In genomic region chr1:218546314-218546713, GRCh38 we compare ENCODE assay signal across 18 cellular contexts.
A peak's percentile ranks its signal among the peaks of the same experiment; 100 is the strongest.
DNase-seq lines count a peak whose midpoint lies in the region; ATAC-seq, FAIRE-seq and TF ChIP-seq lines count a peak whose summit lies in the region.
"Had no signal": no experiment of that assay in that cellular context is flagged by ENCODE, and none has a peak within 500 bp of the region (broad histone marks: within the 10 kb centered on the region; RNA-seq: fewer than 3 reads in every experiment).

No MANE protein-coding gene starts in this region.

- ATAC-seq in SK-N-SH treated with all-trans-retinoic acid at 6 μM for 48 hours (0 out of 3 replicates have a peak, but pooled peaks have one; percentile 47), foreskin keratinocyte (no peak)
- ATAC-seq: left lung had no signal

- peaks cover 7% of the 10 kb centered on the region for H3K9me3 Mint-ChIP-seq in mesothelial cell of epicardium

- H3K27ac ChIP-seq in foreskin keratinocyte: no peak overlapping the region
- H3K27ac ChIP-seq: left lung, parathyroid adenoma, thyroid gland had no signal

- H3K27me3 Mint-ChIP-seq in mesothelial cell of epicardium (ENCODE audit: low read depth): no peaks in the 10 kb centered on the region

- H3K27ac Mint-ChIP-seq in mesothelial cell of epicardium: no peak overlapping the region

- no peak overlapping the region for H3K4me3 Mint-ChIP-seq in mesothelial cell of epicardium

- no peaks in the 10 kb centered on the region for H3K4me1 Mint-ChIP-seq in mesothelial cell of epicardium

- no peak for TF ChIP-seq POLR2A in GM12891 (IDR thresholded peaks at IDR 0.05; ENCODE audit: low read depth, low read length)

- FAIRE-seq in GM12891 (lab: Jason Lieb, UNC): no peak

- TF ChIP-seq CTCF in foreskin keratinocyte (conservative IDR thresholded peaks at IDR 0.05) (peak; percentile 43), mesothelial cell of epicardium (IDR thresholded peaks at IDR 0.05; ENCODE audit: unreplicated experiment) (no peak)

- H3K4me1 ChIP-seq in foreskin keratinocyte: no peaks in the 10 kb centered on the region
- H3K4me1 ChIP-seq: left lung, parathyroid adenoma, thyroid gland had no signal

- DNase-seq in AG20443 (ENCODE audit: low spot score) (peak; percentile 22), HCEC 1CT (peak; percentile 24), foreskin keratinocyte (no peak), OCI-M2 (lab: John Stamatoyannopoulos, UW; ENCODE audit: unreplicated experiment) (no peak), mesothelial cell of epicardium (ENCODE audit: low spot score in 2 of 2, unreplicated experiment in 2 of 2) (no peak), UCSD-AML1 (lab: John Stamatoyannopoulos, UW; ENCODE audit: unreplicated experiment) (no peak), GM12891 (ENCODE audit: insufficient read length, low spot score) (no peak)
- DNase-seq: activated CD4-positive, alpha-beta T cell treated with anti-CD3 and anti-CD28 coated beads for 4 hours; activated CD8-positive, alpha-beta memory T cell treated with anti-CD3 and anti-CD28 coated beads, Interleukin-2, amount 50 U/mL, for 4 hours; activated naive CD4-positive, alpha-beta T cell; DMS79 treated with DMSO at 0.1 percent for 48 hours; left lung; NCI-H1417 treated with DMSO at 0.1 percent for 48 hours; NCI-H345; SIG-M5; thyroid gland had no signal

- H3K36me3 Mint-ChIP-seq in mesothelial cell of epicardium: no peaks in the 10 kb centered on the region

- no peaks in the 10 kb centered on the region for H3K27me3 ChIP-seq in foreskin keratinocyte
- H3K27me3 ChIP-seq: left lung, thyroid gland had no signal

TF ChIP-seq in SK-N-SH treated with all-trans-retinoic acid at 6 μM for 48 hours, 23 proteins besides CTCF, POLR2A, EP300 and RAD21 (continues in another document):
- no peak for TF ChIP-seq TCF4 (CRISPR knock-in tag; IDR thresholded peaks at IDR 0.05; ENCODE audit: borderline replicate concordance)
- no peak for TF ChIP-seq ARNTL (CRISPR knock-in tag; IDR thresholded peaks at IDR 0.05; ENCODE audit: borderline replicate concordance, low read depth)
- TF ChIP-seq ZFP30 (CRISPR knock-in tag; IDR thresholded peaks at IDR 0.05): no peak
- TF ChIP-seq TOX (CRISPR knock-in tag; IDR thresholded peaks at IDR 0.05; ENCODE audit: borderline replicate concordance): no peak
- no peak for TF ChIP-seq PPARA (CRISPR knock-in tag; IDR thresholded peaks at IDR 0.05; ENCODE audit: borderline replicate concordance)
- no peak for TF ChIP-seq GLIS3 (CRISPR knock-in tag; IDR thresholded peaks at IDR 0.05)
- no peak for TF ChIP-seq CREB5 (CRISPR knock-in tag; IDR thresholded peaks at IDR 0.05; ENCODE audit: low read depth)
- no peak for TF ChIP-seq CSRNP3 (CRISPR knock-in tag; IDR thresholded peaks at IDR 0.05)
- no peak for TF ChIP-seq OSR1 (CRISPR knock-in tag; IDR thresholded peaks at IDR 0.05)
- TF ChIP-seq SNAI2 (CRISPR knock-in tag; IDR thresholded peaks at IDR 0.05): no peak
- TF ChIP-seq ZFP3 (CRISPR knock-in tag; IDR thresholded peaks at IDR 0.05): no peak

TF ChIP-seq in GM12891, 5 proteins besides CTCF, POLR2A, EP300 and RAD21:
- TF ChIP-seq PAX5 (IDR thresholded peaks at IDR 0.05; ENCODE audit: insufficient read depth, low read length, severe bottlenecking): no peak
- TF ChIP-seq TAF1 (IDR thresholded peaks at IDR 0.05; ENCODE audit: low read depth, low read length): no peak

Comparison
In these comparisons a context has a peak if more than half of its experiments do, and no peak if none do; other contexts are left out.
1. DNase-seq: peak in AG20443 (single experiment) and HCEC 1CT (single experiment); none in foreskin keratinocyte (0 of 2), OCI-M2 (single experiment), mesothelial cell of epicardium (0 of 2), UCSD-AML1 (single experiment) and GM12891 (single experiment).